ENCODE assay signal across 15 cellular contexts in the genomic region with DNA sequence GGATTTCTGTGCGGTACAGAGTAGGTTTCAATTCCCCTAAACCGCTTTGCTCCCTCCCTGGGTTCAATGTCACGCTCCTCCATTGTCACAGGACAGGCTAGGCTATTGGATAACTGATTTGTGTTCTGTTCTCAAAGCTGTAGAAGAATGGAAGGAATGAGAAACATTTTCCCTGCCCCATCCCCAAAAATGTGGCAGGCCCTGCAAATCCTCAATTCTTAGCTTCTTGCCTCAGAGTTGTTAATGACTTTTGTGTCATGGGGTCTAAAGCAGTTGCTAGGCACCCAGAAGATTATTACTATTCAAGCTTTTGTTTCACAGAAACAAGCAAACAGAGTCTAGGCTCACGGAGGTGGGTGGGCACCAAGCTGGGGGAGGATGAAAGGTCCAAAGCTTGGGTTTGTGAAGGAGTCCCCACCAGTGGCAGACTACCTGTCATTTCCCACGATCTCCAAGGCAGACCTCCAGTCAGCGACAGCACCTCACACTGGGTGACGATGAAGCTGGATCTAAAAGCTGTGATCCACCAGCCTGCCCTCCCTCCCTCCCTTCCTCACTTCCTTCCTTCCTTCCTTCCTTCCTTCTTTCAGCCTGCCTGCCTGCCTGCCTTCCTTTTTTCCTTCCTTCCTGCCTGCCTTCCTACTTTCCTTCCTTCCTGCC.
"Had no signal": no experiment of that assay in that cellular context is flagged by ENCODE, and none has a peak within 500 bp of the region (broad histone marks: within the 10 kb centered on the region; RNA-seq: fewer than 3 reads in every experiment).

No MANE protein-coding gene starts in this region.

- H3K27ac ChIP-seq: gastroesophageal sphincter, heart right ventricle, neutrophil, right atrium auricular region, skin epidermis, tibial artery, vagina had no signal

- H3K4me3 Mint-ChIP-seq: activated T-helper 1 cell treated with anti-CD3 and anti-CD28 coated beads, Interleukin-12 subunit alpha, Interleukin-12 subunit beta, Interleukin-2, Interleukin-4 antibody, amounts not matched to agents 30 ng/mL and 10 ng/mL and 1 ng/mL, durations not matched to agents 14 hours and 24 hours and 36 hours had no signal

- H3K4me3 ChIP-seq: gastroesophageal sphincter, heart right ventricle, right atrium auricular region, skin epidermis, tibial artery, vagina had no signal

- H3K9me3 ChIP-seq: gastroesophageal sphincter, heart right ventricle, neutrophil, right atrium auricular region, tibial artery, vagina had no signal

- H3K27ac Mint-ChIP-seq: activated T-helper 1 cell treated with anti-CD3 and anti-CD28 coated beads, Interleukin-12 subunit alpha, Interleukin-12 subunit beta, Interleukin-2, Interleukin-4 antibody, amounts not matched to agents 30 ng/mL and 10 ng/mL and 1 ng/mL, durations not matched to agents 14 hours and 24 hours and 36 hours had no signal

- H3K27me3 ChIP-seq: gastroesophageal sphincter, neutrophil, right atrium auricular region, tibial artery, vagina had no signal

- ATAC-seq: activated CD4-positive, CD25-positive, alpha-beta regulatory T cell treated with anti-CD3 and anti-CD28 coated beads, Interleukin-2, amount 50 U/mL, for 24 hours; gastroesophageal sphincter; heart right ventricle; left cardiac atrium had no signal

- H3K4me1 ChIP-seq: gastroesophageal sphincter, heart right ventricle, right atrium auricular region, tibial artery, vagina had no signal

- DNase-seq: activated CD4-positive, alpha-beta T cell treated with anti-CD3 and anti-CD28 coated beads, Interleukin-2, amount 50 U/mL, for 1 hour; anterior cingulate cortex; heart right ventricle; left cardiac atrium; posterior cingulate gyrus; stimulated activated CD4-positive, alpha-beta T cell treated with anti-CD3 and anti-CD28 coated beads, Interleukin-4, amount 100 ng/mL, for 24 hours; stimulated activated naive CD4-positive, alpha-beta T cell; tibial artery had no signal

- H3K36me3 ChIP-seq: gastroesophageal sphincter, heart right ventricle, neutrophil, right atrium auricular region, tibial artery, vagina had no signal
